ENCODE assay signal across 16 cellular contexts in the genomic region with DNA sequence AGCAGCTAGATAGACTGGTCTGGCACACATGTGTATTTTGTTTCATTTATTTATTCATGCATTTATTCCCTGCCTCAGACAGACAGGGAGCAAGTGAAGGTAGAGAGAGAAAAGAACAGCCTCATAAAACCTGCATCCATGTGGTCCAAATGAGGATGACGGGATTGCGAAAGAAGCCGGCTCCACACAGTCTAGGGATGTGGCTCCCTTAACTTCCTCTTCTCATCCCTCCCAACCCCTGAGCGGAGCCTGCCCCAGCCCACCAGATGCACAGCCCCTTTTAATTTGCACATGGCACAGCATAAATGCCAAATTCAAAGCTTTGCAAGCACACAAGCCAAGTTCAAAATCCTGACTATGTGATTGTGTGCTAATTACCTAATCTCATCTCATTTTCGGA.
DNase-seq lines count a peak whose midpoint lies in the region; ATAC-seq and TF ChIP-seq lines count a peak whose summit lies in the region.
"Had no signal": no experiment of that assay in that cellular context is flagged by ENCODE, and none has a peak within 500 bp of the region (broad histone marks: within the 10 kb centered on the region; RNA-seq: fewer than 3 reads in every experiment).

No MANE protein-coding gene starts in this region.

- peak overlapping the region; percentile 74 for H3K27ac Mint-ChIP-seq in T-helper 1 cell treated with Interleukin-12 subunit alpha and Interleukin-12 subunit beta and Interleukin-4 antibody, amounts not matched to agents 30 μg/mL and 1 μg/mL, for 36 hours
- peak overlapping the region; percentile 97 to 98 for H3K27ac Mint-ChIP-seq in natural killer cell treated with Interleukin-12 subunit alpha and Interleukin-12 subunit beta and Interleukin-15 and Interleukin-18, amount 100 ng/mL, for 72 hours

- no peak overlapping the region for H3K27ac ChIP-seq in foreskin keratinocyte
- H3K27ac ChIP-seq: PC-9 had no signal

- no peak for ATAC-seq in natural killer cell treated with Interleukin-12 subunit alpha and Interleukin-12 subunit beta and Interleukin-15 and Interleukin-18, amount 100 ng/mL, for 72 hours
- ATAC-seq in foreskin keratinocyte (no peak), HG03342 (IDR thresholded peaks at IDR 0.05; ENCODE audit: unreplicated experiment) (no peak), HG03520 (IDR thresholded peaks at IDR 0.05; ENCODE audit: unreplicated experiment) (no peak)

- H3K4me3 Mint-ChIP-seq in T-helper 1 cell treated with Interleukin-12 subunit alpha and Interleukin-12 subunit beta and Interleukin-4 antibody, amounts not matched to agents 30 μg/mL and 1 μg/mL, for 36 hours = peak overlapping the region; percentile 14
- no peak overlapping the region for H3K4me3 Mint-ChIP-seq in natural killer cell treated with Interleukin-12 subunit alpha and Interleukin-12 subunit beta and Interleukin-15 and Interleukin-18, amount 100 ng/mL, for 72 hours
- H3K4me3 Mint-ChIP-seq: neural crest cell had no signal

- H3K4me1 Mint-ChIP-seq in T-helper 1 cell treated with Interleukin-12 subunit alpha and Interleukin-12 subunit beta and Interleukin-4 antibody, amounts not matched to agents 30 μg/mL and 1 μg/mL, for 36 hours (ENCODE audit: low read depth) = peaks cover 60% of the 10 kb centered on the region
- H3K4me1 Mint-ChIP-seq in natural killer cell treated with Interleukin-12 subunit alpha and Interleukin-12 subunit beta and Interleukin-15 and Interleukin-18, amount 100 ng/mL, for 72 hours (ENCODE audit: low read depth in 2 of 2) = peaks cover 46 to 48% of the 10 kb centered on the region in 2 donors

- peaks cover under 1% of the 10 kb centered on the region for H3K4me1 ChIP-seq in foreskin keratinocyte

- peaks cover 17% of the 10 kb centered on the region for H3K9me3 Mint-ChIP-seq in T-helper 1 cell treated with Interleukin-12 subunit alpha and Interleukin-12 subunit beta and Interleukin-4 antibody, amounts not matched to agents 30 μg/mL and 1 μg/mL, for 36 hours
- peaks cover 8% of the 10 kb centered on the region for H3K9me3 Mint-ChIP-seq in natural killer cell treated with Interleukin-12 subunit alpha and Interleukin-12 subunit beta and Interleukin-15 and Interleukin-18, amount 100 ng/mL, for 72 hours
- H3K9me3 Mint-ChIP-seq: neural crest cell had no signal

- no peaks in the 10 kb centered on the region for H3K27me3 Mint-ChIP-seq in T-helper 1 cell treated with Interleukin-12 subunit alpha and Interleukin-12 subunit beta and Interleukin-4 antibody, amounts not matched to agents 30 μg/mL and 1 μg/mL, for 36 hours (ENCODE audit: low read depth)
- H3K27me3 Mint-ChIP-seq in natural killer cell treated with Interleukin-12 subunit alpha and Interleukin-12 subunit beta and Interleukin-15 and Interleukin-18, amount 100 ng/mL, for 72 hours = no peaks in the 10 kb centered on the region

- H3K27me3 ChIP-seq in foreskin keratinocyte = no peaks in the 10 kb centered on the region

- no peak for TF ChIP-seq CTCF in foreskin keratinocyte (conservative IDR thresholded peaks at IDR 0.05)

- peaks cover 21% of the 10 kb centered on the region for H3K36me3 Mint-ChIP-seq in T-helper 1 cell treated with Interleukin-12 subunit alpha and Interleukin-12 subunit beta and Interleukin-4 antibody, amounts not matched to agents 30 μg/mL and 1 μg/mL, for 36 hours (ENCODE audit: low read depth)
- peaks cover 24% of the 10 kb centered on the region for H3K36me3 Mint-ChIP-seq in natural killer cell treated with Interleukin-12 subunit alpha and Interleukin-12 subunit beta and Interleukin-15 and Interleukin-18, amount 100 ng/mL, for 72 hours

- DNase-seq in T-helper 1 cell = no peak
- DNase-seq in H4 (ENCODE audit: low spot score) = peak; percentile 12
- peak; percentile 31 for DNase-seq in SKM-1 (lab: John Stamatoyannopoulos, UW; ENCODE audit: unreplicated experiment)
- DNase-seq in natural killer cell treated with Interleukin-12 subunit alpha and Interleukin-12 subunit beta and Interleukin-15 and Interleukin-18, amount 100 ng/mL, for 72 hours (ENCODE audit: low spot score) = no peak
- DNase-seq in foreskin keratinocyte = no peak
- DNase-seq: activated CD4-positive, alpha-beta T cell treated with anti-CD3 and anti-CD28 coated beads for 1 hour; activated T-cell treated with anti-CD3 and anti-CD28 coated beads, Interleukin-2, amount 50 U/mL, for 48 hours; amniotic stem cell; DMS53; NCI-H1092 treated with DMSO at 0.1 percent for 48 hours; PC-9; stimulated activated CD4-positive, alpha-beta T cell treated with anti-CD3 and anti-CD28 coated beads, Interleukin-2, amount 100 ng/mL, for 24 hours had no signal

Comparison
In these comparisons a context has a peak if more than half of its experiments do, and no peak if none do; other contexts are left out.
1. DNase-seq: peak in H4 (single experiment) and SKM-1 (single experiment); none in T-helper 1 cell (0 of 5), natural killer cell treated with Interleukin-12 subunit alpha and Interleukin-12 subunit beta and Interleukin-15 and Interleukin-18, amount 100 ng/mL, for 72 hours (single experiment) and foreskin keratinocyte (0 of 2).